Comparison of ENCODE assay signal across 10 cellular contexts in genomic region chr19:6378036-6378435, GRCh38. TPM values are rescaled to one million over a fixed set of nuclear protein-coding genes. Genes with fewer than 3 reads are reported as not detected.
DNase-seq lines count a peak whose midpoint lies in the region; ATAC-seq and TF ChIP-seq lines count a peak whose summit lies in the region.
"Had no signal": no experiment of that assay in that cellular context is flagged by ENCODE, and none has a peak within 500 bp of the region (broad histone marks: within the 10 kb centered on the region; RNA-seq: fewer than 3 reads in every experiment).

No MANE protein-coding gene starts in this region.

- H3K27me3 ChIP-seq in WERI-Rb-1 (ENCODE audit: insufficient read depth, low read depth, severe bottlenecking): no peaks in the 10 kb centered on the region
- H3K27me3 ChIP-seq: Peyer's patch had no signal

- H3K36me3 ChIP-seq in WERI-Rb-1: peaks cover 55% of the 10 kb centered on the region

- H3K27ac Mint-ChIP-seq in chondrocyte (ENCODE audit: unreplicated experiment): peak overlapping the region; percentile 82
- H3K27ac Mint-ChIP-seq in nephron: peak overlapping the region; percentile 92 to 96 (median 95)

- H3K36me3 Mint-ChIP-seq in chondrocyte (ENCODE audit: low read depth) (peaks cover 23% of the 10 kb centered on the region), nephron (ENCODE audit: low read depth) (peaks cover 47% of the 10 kb centered on the region)

- H3K27ac ChIP-seq in WERI-Rb-1: no peak overlapping the region
- H3K27ac ChIP-seq: Peyer's patch, VCaP had no signal

- no peak for TF ChIP-seq CTCF in chondrocyte (IDR thresholded peaks at IDR 0.05)
- no peak for TF ChIP-seq CTCF in nephron (IDR thresholded peaks at IDR 0.05; ENCODE audit: unreplicated experiment in 3 of 3)
- TF ChIP-seq CTCF in WERI-Rb-1 (IDR thresholded peaks at IDR 0.05; ENCODE audit: low read depth, low read length): no peak

- H3K27me3 Mint-ChIP-seq in chondrocyte (ENCODE audit: low read depth): no peaks in the 10 kb centered on the region
- no peaks in the 10 kb centered on the region for H3K27me3 Mint-ChIP-seq in nephron (ENCODE audit: low read depth)

- ATAC-seq in GM19455 (IDR thresholded peaks at IDR 0.05; ENCODE audit: unreplicated experiment): no peak
- ATAC-seq in HG03139 (IDR thresholded peaks at IDR 0.05; ENCODE audit: unreplicated experiment): no peak

- peak; percentile 71 for DNase-seq in G401 (ENCODE audit: low spot score)
- no peak for DNase-seq in chondrocyte (ENCODE audit: low spot score)
- no peak for DNase-seq in WERI-Rb-1
- DNase-seq: Peyer's patch; stimulated activated CD4-positive, alpha-beta T cell treated with anti-CD3 and anti-CD28 coated beads, Interleukin-12 subunit alpha, Interleukin-12 subunit beta, amount 100 ng/mL, for 4 hours had no signal

- H3K4me3 Mint-ChIP-seq in chondrocyte (ENCODE audit: unreplicated experiment): no peak overlapping the region
- H3K4me3 Mint-ChIP-seq in nephron: peak overlapping the region in 1 of 3 experiments; percentile 30

- H3K9me3 ChIP-seq in WERI-Rb-1 (ENCODE audit: severe bottlenecking): no peaks in the 10 kb centered on the region
- H3K9me3 ChIP-seq: Peyer's patch had no signal

- in situ Hi-C loops in G401 (cut with HindIII; ENCODE audit: low sequenced_read_pairs): no loop called here

- peaks cover 3% of the 10 kb centered on the region for H3K9me3 Mint-ChIP-seq in chondrocyte (ENCODE audit: low read depth)
- peaks cover 3% of the 10 kb centered on the region for H3K9me3 Mint-ChIP-seq in nephron

- peaks cover 37% of the 10 kb centered on the region for H3K4me1 Mint-ChIP-seq in chondrocyte (ENCODE audit: low read depth)
- H3K4me1 Mint-ChIP-seq in nephron: peaks cover 28% of the 10 kb centered on the region

- H3K4me3 ChIP-seq in WERI-Rb-1 (ENCODE audit: low read depth, low read length): no peak overlapping the region
- H3K4me3 ChIP-seq: Peyer's patch had no signal

RNA-seq across cellular contexts. Expression of gene PSPN, which starts 2.3 kb away (rescaled TPM):
- total RNA-seq in G401 (2014; rRNA removed; shearing (Covaris generic)): 1.1 and 1.4 TPM in 2 replicates
- 2.8 to 3.4 TPM (median 3.1 TPM) in 3 replicates for total RNA-seq in chondrocyte

RNA-seq across cellular contexts. Expression of gene ALKBH7, which starts 5.4 kb away (rescaled TPM):
- 105 and 149 TPM in 2 replicates for total RNA-seq in G401 (2014; rRNA removed; shearing (Covaris generic))
- total RNA-seq in chondrocyte: 46.0 to 74.3 TPM (median 71.7 TPM) in 3 replicates

RNA-seq across cellular contexts. Expression of gene GTF2F1, which starts 14.9 kb away (rescaled TPM):
- 147 and 163 TPM in 2 replicates for total RNA-seq in G401 (2014; rRNA removed; shearing (Covaris generic))
- total RNA-seq in chondrocyte: 58.8 to 64.0 TPM (median 60.4 TPM) in 3 replicates

RNA-seq across cellular contexts. Expression of gene CLPP, which starts 16.7 kb away (rescaled TPM):
- 145 and 195 TPM in 2 replicates for total RNA-seq in G401 (2014; rRNA removed; shearing (Covaris generic))
- 66.5 to 74.6 TPM (median 68.3 TPM) in 3 replicates for total RNA-seq in chondrocyte

RNA-seq across cellular contexts. Expression of gene ACER1, which starts 44.6 kb away (rescaled TPM):
- total RNA-seq in G401 (2014; rRNA removed; shearing (Covaris generic)): not detected in 2 replicates
- total RNA-seq in chondrocyte: not detected in 3 replicates
- total RNA-seq: mesenteric fat pad had no signal
